Comparison of ENCODE assay signal across 9 cellular contexts in the genomic region with DNA sequence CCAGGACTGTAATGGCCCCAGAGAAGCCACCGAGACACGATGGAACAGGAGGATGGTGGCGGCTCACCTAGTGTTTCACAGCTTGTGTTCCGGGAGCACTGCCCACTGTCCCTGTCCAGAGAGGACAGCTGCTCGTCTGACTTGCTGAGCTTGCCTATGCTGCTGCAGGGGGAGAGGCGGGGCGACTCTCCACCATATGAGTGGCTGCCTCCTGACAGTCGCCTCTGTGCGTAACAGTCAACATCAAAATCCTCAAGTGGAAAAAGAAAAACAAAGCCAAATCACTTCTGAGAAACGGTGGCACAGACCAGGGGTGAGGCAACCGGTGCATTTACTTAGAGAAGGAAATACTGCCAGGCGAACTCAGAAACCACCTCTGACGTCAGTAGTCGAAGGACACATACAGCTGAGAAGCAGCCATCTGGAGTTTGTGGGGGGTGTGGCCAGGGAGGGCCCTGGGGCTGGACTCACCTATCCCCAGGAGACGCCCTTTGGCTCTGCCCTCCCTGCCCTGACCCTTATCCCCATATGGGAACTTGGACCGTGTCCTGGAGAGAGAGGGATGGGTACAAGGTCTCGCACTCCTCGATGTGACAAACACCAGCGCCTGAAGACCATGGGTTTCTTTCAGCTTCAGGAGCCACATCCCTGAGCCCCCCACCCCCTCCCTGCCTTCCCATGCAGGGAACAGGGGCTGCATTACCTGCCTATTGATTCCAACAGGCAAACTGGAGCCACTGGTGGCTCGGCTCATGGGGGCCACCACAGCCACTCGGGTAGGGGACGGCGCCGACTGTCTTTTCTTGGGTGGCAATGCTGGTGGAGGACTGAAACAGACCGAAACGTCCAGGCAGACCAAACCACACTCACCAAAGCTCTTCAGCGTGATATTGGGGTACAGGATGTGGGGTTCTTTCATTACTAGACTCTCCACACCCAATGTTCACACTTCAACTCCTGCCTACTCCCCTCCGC.
DNase-seq lines count a peak whose midpoint lies in the region; ATAC-seq and TF ChIP-seq lines count a peak whose summit lies in the region.
"Had no signal": no experiment of that assay in that cellular context is flagged by ENCODE, and none has a peak within 500 bp of the region (broad histone marks: within the 10 kb centered on the region; RNA-seq: fewer than 3 reads in every experiment).

No MANE protein-coding gene starts in this region.

- no peaks in the 10 kb centered on the region for H3K9me3 Mint-ChIP-seq in neural progenitor cell

- no peak overlapping the region for H3K4me2 ChIP-seq in neural progenitor cell

- H3K36me3 Mint-ChIP-seq in neural progenitor cell: peaks cover 17% of the 10 kb centered on the region

- H3K79me2 ChIP-seq in neural progenitor cell (ENCODE audit: low read depth): no peaks in the 10 kb centered on the region

- H3K27ac Mint-ChIP-seq in neural progenitor cell: peak overlapping the region; percentile 46

- peaks cover 4% of the 10 kb centered on the region for H4K20me1 ChIP-seq in neural progenitor cell (ENCODE audit: low read depth)

- peaks cover 1% of the 10 kb centered on the region for H3K27me3 Mint-ChIP-seq in neural progenitor cell (ENCODE audit: insufficient read depth, low read depth)

- no peak overlapping the region for H3K9ac ChIP-seq in neural progenitor cell

- no peak overlapping the region for H2AFZ ChIP-seq in neural progenitor cell (replicated peaks)

- no peaks in the 10 kb centered on the region for H3K36me3 ChIP-seq in neural progenitor cell

- no peak overlapping the region for H3K4me3 ChIP-seq in neural progenitor cell
- H3K4me3 ChIP-seq: K562 had no signal

- peak; percentile 50 for ATAC-seq in GM21447 (IDR thresholded peaks at IDR 0.05; ENCODE audit: unreplicated experiment)
- no peak for ATAC-seq in HG02763 (IDR thresholded peaks at IDR 0.05; ENCODE audit: unreplicated experiment)
- ATAC-seq: K562 had no signal

- H3K9me3 ChIP-seq in neural progenitor cell (ENCODE audit: low read depth): no peaks in the 10 kb centered on the region

- peak; percentile 35 to 89 (median 54) for DNase-seq in T-helper 1 cell
- DNase-seq in central memory CD4-positive, alpha-beta T cell: peak; percentile 83
- DNase-seq in neural progenitor cell (ENCODE audit: low spot score): no peak
- no peak for DNase-seq in amygdala (lab: John Stamatoyannopoulos, UW)
- no peak for DNase-seq in C1 segment of cervical spinal cord (lab: John Stamatoyannopoulos, UW)
- DNase-seq in GOT3 (lab: John Stamatoyannopoulos, UW): no peak

- no peak for TF ChIP-seq CTCF in neural progenitor cell (IDR thresholded peaks at IDR 0.05)

- no peaks in the 10 kb centered on the region for H3K27me3 ChIP-seq in neural progenitor cell

- no peak overlapping the region for H3K4me3 Mint-ChIP-seq in neural progenitor cell

- H3K4me1 ChIP-seq in neural progenitor cell: peaks cover 12% of the 10 kb centered on the region

- peaks cover 5% of the 10 kb centered on the region for H3K4me1 Mint-ChIP-seq in neural progenitor cell

- H3F3A ChIP-seq in neural progenitor cell (ENCODE audit: low read depth): no peaks in the 10 kb centered on the region

- no peak overlapping the region for H3K27ac ChIP-seq in neural progenitor cell

Comparison
In these comparisons a context has a peak if more than half of its experiments do, and no peak if none do; other contexts are left out.
1. DNase-seq: peak in T-helper 1 cell (5 of 5) and central memory CD4-positive, alpha-beta T cell (single experiment); none in neural progenitor cell (single experiment), amygdala (0 of 56), C1 segment of cervical spinal cord (0 of 14) and GOT3 (single experiment).